Comparison of ENCODE assay signal across 8 cellular contexts in the genomic region with DNA sequence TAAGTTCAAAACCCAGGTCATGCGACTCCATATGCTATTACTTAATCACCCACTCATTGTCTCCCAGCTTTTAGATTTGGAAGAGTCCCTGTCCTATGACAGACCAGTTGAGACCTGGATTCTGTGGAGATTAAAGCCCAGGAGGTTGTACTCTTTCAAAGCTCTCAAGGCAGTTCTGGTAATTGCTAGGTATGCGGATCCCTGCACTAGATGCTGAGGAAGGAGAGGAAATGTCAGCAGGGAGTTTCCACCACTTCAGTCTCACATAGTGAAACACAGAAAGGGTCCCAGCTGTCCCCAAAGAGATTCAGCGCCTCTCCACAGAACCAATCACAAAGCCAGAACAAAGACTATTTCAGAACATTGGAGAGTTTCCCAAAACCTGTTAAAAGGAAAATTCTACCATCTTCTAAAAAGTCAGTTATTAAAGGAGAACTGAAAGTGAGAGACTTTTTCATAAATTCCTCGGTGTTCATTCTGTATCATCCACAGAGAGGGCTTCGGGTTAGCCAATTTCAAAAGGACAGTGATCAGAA. TPM values are rescaled to one million over a fixed set of nuclear protein-coding genes. Genes with fewer than 3 reads are reported as not detected.
A peak's percentile ranks its signal among the peaks of the same experiment; 100 is the strongest.
DNase-seq lines count a peak whose midpoint lies in the region; ATAC-seq and TF ChIP-seq lines count a peak whose summit lies in the region.

No MANE protein-coding gene starts in this region.

- peak; percentile 36 for DNase-seq in activated naive CD4-positive, alpha-beta T cell treated with anti-CD3 and anti-CD28 coated beads for 36 hours
- DNase-seq in activated naive CD4-positive, alpha-beta T cell treated with anti-CD3 and anti-CD28 coated beads, Interleukin-2, amount 50 U/mL, for 16 hours: no peak
- peak in 2 of 34 experiments; percentile 9 to 17 for DNase-seq in T-cell
- no peak for DNase-seq in NCI-H2107 (lab: John Stamatoyannopoulos, UW)
- DNase-seq in thyroid gland: no peak
- no peak for DNase-seq in DMS 273 treated with DMSO at 0.1 percent for 48 hours (lab: John Stamatoyannopoulos, UW)

- CTCF ChIA-PET in activated naive CD4-positive, alpha-beta T cell treated with anti-CD3 and anti-CD28 coated beads for 36 hours (lab: Charles Lee): interaction anchor here (0.7 to 1.5 kb wide), 6 partner anchors 36 to 160 kb away, joined by 3 to 6 read pairs (median 3); no protein-coding TSS in a partner anchor
- CTCF ChIA-PET in T-cell (lab: Charles Lee): interaction anchor here in 1 of 2 donors (0.5 to 1.2 kb wide), 3 partner anchors 82 to 152 kb away, joined by 3 to 5 read pairs (median 5); no protein-coding TSS in a partner anchor

- TF ChIP-seq POLR2A in thyroid gland (IDR thresholded peaks at IDR 0.05): no peak

- H3K27me3 Mint-ChIP-seq in activated naive CD4-positive, alpha-beta T cell treated with anti-CD3 and anti-CD28 coated beads for 36 hours (ENCODE audit: low read depth): no peaks in the 10 kb centered on the region
- no peaks in the 10 kb centered on the region for H3K27me3 Mint-ChIP-seq in T-cell
- H3K27me3 Mint-ChIP-seq in stimulated activated naive CD8-positive, alpha-beta T cell treated with anti-CD3 and anti-CD28 coated beads, Interleukin-15, Interleukin-2, amounts not matched to agents 100 ng/mL and 50 ng/mL, for 24 hours: no peaks in the 10 kb centered on the region

- H3K9me3 ChIP-seq in thyroid gland: no peaks in the 10 kb centered on the region

- peaks cover 6% of the 10 kb centered on the region for H3K9me3 Mint-ChIP-seq in activated naive CD4-positive, alpha-beta T cell treated with anti-CD3 and anti-CD28 coated beads for 36 hours
- H3K9me3 Mint-ChIP-seq in T-cell: peaks cover 3 to 4% (median 4%) of the 10 kb centered on the region in 3 donors
- H3K9me3 Mint-ChIP-seq in stimulated activated naive CD8-positive, alpha-beta T cell treated with anti-CD3 and anti-CD28 coated beads, Interleukin-15, Interleukin-2, amounts not matched to agents 100 ng/mL and 50 ng/mL, for 24 hours: peaks cover 8% of the 10 kb centered on the region

- peaks cover 62% of the 10 kb centered on the region for H3K4me1 Mint-ChIP-seq in activated naive CD4-positive, alpha-beta T cell treated with anti-CD3 and anti-CD28 coated beads for 36 hours (ENCODE audit: low read depth)
- peaks cover 64 to 87% (median 85%) of the 10 kb centered on the region in 3 donors for H3K4me1 Mint-ChIP-seq in T-cell
- H3K4me1 Mint-ChIP-seq in stimulated activated naive CD8-positive, alpha-beta T cell treated with anti-CD3 and anti-CD28 coated beads, Interleukin-15, Interleukin-2, amounts not matched to agents 100 ng/mL and 50 ng/mL, for 24 hours (ENCODE audit: low read depth): peaks cover 69% of the 10 kb centered on the region

- 82 to 92% methylated on average over 5 of the region's 5 CpGs for WGBS in thyroid gland, 2 donors

- no peak for TF ChIP-seq CTCF in thyroid gland (IDR thresholded peaks at IDR 0.05)

- H3K27ac Mint-ChIP-seq in activated naive CD4-positive, alpha-beta T cell treated with anti-CD3 and anti-CD28 coated beads for 36 hours: peak overlapping the region; percentile 9
- H3K27ac Mint-ChIP-seq in T-cell: peak overlapping the region; percentile 94 to 95
- H3K27ac Mint-ChIP-seq in stimulated activated naive CD8-positive, alpha-beta T cell treated with anti-CD3 and anti-CD28 coated beads, Interleukin-15, Interleukin-2, amounts not matched to agents 100 ng/mL and 50 ng/mL, for 24 hours: peak overlapping the region; percentile 84

- no peak overlapping the region for H3K4me3 ChIP-seq in thyroid gland (replicated peaks in 1 of 3)

- POLR2A ChIA-PET in T-cell (lab: Charles Lee): interaction anchor here in 1 of 2 donors (0.5 to 0.6 kb wide), 2 partner anchors 10 to 83 kb away, joined by 3 to 7 read pairs; no protein-coding TSS in a partner anchor

- peaks cover 10 to 18% of the 10 kb centered on the region in 2 donors for H3K36me3 ChIP-seq in thyroid gland

- peaks cover 4 to 15% of the 10 kb centered on the region in 2 donors for H3K4me1 ChIP-seq in thyroid gland

- H3K27me3 ChIP-seq in thyroid gland: no peaks in the 10 kb centered on the region

- H3K36me3 Mint-ChIP-seq in activated naive CD4-positive, alpha-beta T cell treated with anti-CD3 and anti-CD28 coated beads for 36 hours (ENCODE audit: low read depth): peaks cover 27% of the 10 kb centered on the region
- H3K36me3 Mint-ChIP-seq in T-cell: peaks cover 52% of the 10 kb centered on the region
- peaks cover 51% of the 10 kb centered on the region for H3K36me3 Mint-ChIP-seq in stimulated activated naive CD8-positive, alpha-beta T cell treated with anti-CD3 and anti-CD28 coated beads, Interleukin-15, Interleukin-2, amounts not matched to agents 100 ng/mL and 50 ng/mL, for 24 hours (ENCODE audit: low read depth)

- H3K27ac ChIP-seq in thyroid gland: no peak overlapping the region

- peak overlapping the region; percentile 19 for H3K4me3 Mint-ChIP-seq in activated naive CD4-positive, alpha-beta T cell treated with anti-CD3 and anti-CD28 coated beads for 36 hours
- H3K4me3 Mint-ChIP-seq in T-cell: peak overlapping the region; percentile 42 to 55 (median 44)
- H3K4me3 Mint-ChIP-seq in stimulated activated naive CD8-positive, alpha-beta T cell treated with anti-CD3 and anti-CD28 coated beads, Interleukin-15, Interleukin-2, amounts not matched to agents 100 ng/mL and 50 ng/mL, for 24 hours: peak overlapping the region; percentile 58

- intact Hi-C loops in activated naive CD4-positive, alpha-beta T cell treated with anti-CD3 and anti-CD28 coated beads for 36 hours (cut with micrococcal nuclease): no loop called here
- intact Hi-C loops in thyroid gland (cut with DNase I): no loop called here

- ATAC-seq in HG02885 (IDR thresholded peaks at IDR 0.05; ENCODE audit: poor library complexity, unreplicated experiment) (peak; percentile 58), T-cell (replicated peaks in 1 of 4) (peak in 2 of 4 experiments; percentile 20 to 68)

RNA-seq across cellular contexts. Expression of a gene that starts 53.4 kb away (rescaled TPM):
- total RNA-seq in activated naive CD4-positive, alpha-beta T cell treated with anti-CD3 and anti-CD28 coated beads for 36 hours: 10 to 100 TPM; 37.3 to 38.3 TPM
- 10 to 100 TPM; 45.5 to 73.4 (median 59.1) TPM for total RNA-seq in T-cell
- total RNA-seq in thyroid gland: 10 to 100 TPM; 24.7 to 39.8 (median 34.5) TPM

Comparison
In these comparisons a context has a peak if more than half of its experiments do, and no peak if none do; other contexts are left out.
1. H3K27ac Mint-ChIP-seq: peak in every context shown above with its lines; median percentile 94 in T-cell; 84 in stimulated activated naive CD8-positive, alpha-beta T cell treated with anti-CD3 and anti-CD28 coated beads, Interleukin-15, Interleukin-2, amounts not matched to agents 100 ng/mL and 50 ng/mL, for 24 hours; 9 in activated naive CD4-positive, alpha-beta T cell treated with anti-CD3 and anti-CD28 coated beads for 36 hours.